In genomic region chr11:2929880-2930704, GRCh38 we compare ENCODE assay signal across 8 cellular contexts. TPM values are rescaled to one million over a fixed set of nuclear protein-coding genes. Genes with fewer than 3 reads are reported as not detected.
DNase-seq lines count a peak whose midpoint lies in the region; ATAC-seq and TF ChIP-seq lines count a peak whose summit lies in the region.

No MANE protein-coding gene starts in this region.

- no peak for DNase-seq in AG04449 (ENCODE audit: low read depth, low spot score)
- DNase-seq in GM13976 (ENCODE audit: low spot score), result peak; percentile 84
- DNase-seq in activated CD4-positive, alpha-beta T cell treated with anti-CD3 and anti-CD28 coated beads, Interleukin-2, amount 10 ng/mL, durations not matched to agents 24 days and 14 days, result peak; percentile 82
- peak; percentile 29 for DNase-seq in fibroblast of peridontal ligament (ENCODE audit: extremely low read depth)
- peak; percentile 63 for DNase-seq in neural progenitor cell (ENCODE audit: low spot score)
- no peak for DNase-seq in dedifferentiated amniotic fluid mesenchymal stem cell (ENCODE audit: extremely low spot score)

- peaks cover 20% of the 10 kb centered on the region for H4K20me1 ChIP-seq in neural progenitor cell (ENCODE audit: low read depth)

- no peak overlapping the region for H2AFZ ChIP-seq in neural progenitor cell (replicated peaks)

- no peaks in the 10 kb centered on the region for H3K36me3 ChIP-seq in neural progenitor cell

- no peak for ATAC-seq in HG03025 (IDR thresholded peaks at IDR 0.05; ENCODE audit: low FRiP score, unreplicated experiment)

- H3K4me1 Mint-ChIP-seq in activated CD4-positive, alpha-beta T cell treated with anti-CD3 and anti-CD28 coated beads, Interleukin-2, amount 10 ng/mL, durations not matched to agents 24 days and 14 days, result peaks cover 29% of the 10 kb centered on the region
- peaks cover 12% of the 10 kb centered on the region for H3K4me1 Mint-ChIP-seq in neural progenitor cell

- H3K4me1 ChIP-seq in neural progenitor cell, result no peaks in the 10 kb centered on the region

- TF ChIP-seq RAD21 in Ishikawa (IDR thresholded peaks at IDR 0.05; ENCODE audit: low read depth), result no peak

- H3K27ac Mint-ChIP-seq in activated CD4-positive, alpha-beta T cell treated with anti-CD3 and anti-CD28 coated beads, Interleukin-2, amount 10 ng/mL, durations not matched to agents 24 days and 14 days, result peak overlapping the region; percentile 92
- H3K27ac Mint-ChIP-seq in neural progenitor cell, result no peak overlapping the region

- POLR2A ChIA-PET in AG04449 (lab: Yijun Ruan, JAX), result interaction anchor here (0.5 to 2.6 kb wide), 15 partner anchors 10 to 755 kb away, joined by 3 to 16 read pairs (median 10); partner anchors contain the start of gene NAP1L4

- CTCF ChIA-PET in AG04449 (lab: Yijun Ruan, JAX), result interaction anchor here (0.7 to 3.8 kb wide), 24 partner anchors 9 to 530 kb away, joined by 3 to 25 read pairs (median 6); partner anchors contain the start of gene TSSC4

- peak overlapping the region; percentile 92 for H3K4me3 Mint-ChIP-seq in activated CD4-positive, alpha-beta T cell treated with anti-CD3 and anti-CD28 coated beads, Interleukin-2, amount 10 ng/mL, durations not matched to agents 24 days and 14 days
- H3K4me3 Mint-ChIP-seq in neural progenitor cell, result peak overlapping the region; percentile 81

- peaks cover 61% of the 10 kb centered on the region for H3K27me3 ChIP-seq in neural progenitor cell

- no peak overlapping the region for H3K9ac ChIP-seq in neural progenitor cell

- H3K4me3 ChIP-seq in AG04449 (ENCODE audit: low read depth, low read length) (peak overlapping the region; percentile 77), neural progenitor cell (peak overlapping the region; percentile 16)

- H3K36me3 Mint-ChIP-seq in activated CD4-positive, alpha-beta T cell treated with anti-CD3 and anti-CD28 coated beads, Interleukin-2, amount 10 ng/mL, durations not matched to agents 24 days and 14 days (ENCODE audit: low read depth), result peaks cover 3% of the 10 kb centered on the region
- H3K36me3 Mint-ChIP-seq in neural progenitor cell, result no peaks in the 10 kb centered on the region

- no peak overlapping the region for H3K27ac ChIP-seq in neural progenitor cell

- TF ChIP-seq CTCF in AG04449 (IDR thresholded peaks at IDR 0.05; ENCODE audit: insufficient read depth, low read length, missing control alignments) (peak; percentile 59), GM13976 (IDR thresholded peaks at IDR 0.05; ENCODE audit: borderline replicate concordance, control extremely low read depth, extremely low read depth, insufficient read depth, missing control alignments) (peak; percentile 49), neural progenitor cell (IDR thresholded peaks at IDR 0.05) (no peak)

- H3K27me3 Mint-ChIP-seq in activated CD4-positive, alpha-beta T cell treated with anti-CD3 and anti-CD28 coated beads, Interleukin-2, amount 10 ng/mL, durations not matched to agents 24 days and 14 days, result peaks cover 18% of the 10 kb centered on the region
- peaks cover 32% of the 10 kb centered on the region for H3K27me3 Mint-ChIP-seq in neural progenitor cell (ENCODE audit: insufficient read depth, low read depth)

- in situ Hi-C loops in GM13976 (cut with MboI; ENCODE audit: low sequenced_read_pairs, unreplicated experiment), result no loop called here

- no peaks in the 10 kb centered on the region for H3K9me3 Mint-ChIP-seq in activated CD4-positive, alpha-beta T cell treated with anti-CD3 and anti-CD28 coated beads, Interleukin-2, amount 10 ng/mL, durations not matched to agents 24 days and 14 days
- H3K9me3 Mint-ChIP-seq in neural progenitor cell, result peaks cover 3% of the 10 kb centered on the region

- peak overlapping the region; percentile 91 for H3K4me2 ChIP-seq in neural progenitor cell

- peaks cover 9% of the 10 kb centered on the region for H3F3A ChIP-seq in neural progenitor cell (ENCODE audit: low read depth)

- no peaks in the 10 kb centered on the region for H3K9me3 ChIP-seq in neural progenitor cell (ENCODE audit: low read depth)

- TF ChIP-seq EP300 in Ishikawa (IDR thresholded peaks at IDR 0.05; ENCODE audit: borderline replicate concordance), result peak; percentile 68; the same call in 1 of the 2 replicates

- no peaks in the 10 kb centered on the region for H3K79me2 ChIP-seq in neural progenitor cell (ENCODE audit: low read depth)

- intact Hi-C loops in activated CD4-positive, alpha-beta T cell treated with anti-CD3 and anti-CD28 coated beads, Interleukin-2, amount 10 ng/mL, durations not matched to agents 24 days and 14 days (cut with micrococcal nuclease), result loop anchor here (1.0 to 5.0 kb wide), 4 partner anchors 32 to 62 kb away; partner anchors contain the start of gene NAP1L4

TF ChIP-seq in Ishikawa, 13 proteins besides CTCF, POLR2A, EP300 and RAD21:
- TF ChIP-seq MAX (IDR thresholded peaks at IDR 0.05), result peak; percentile 77
- no peak for TF ChIP-seq REST (IDR thresholded peaks at IDR 0.05; ENCODE audit: low read depth)
- TF ChIP-seq CREB1 (IDR thresholded peaks at IDR 0.05; ENCODE audit: low read depth), result no peak
- TF ChIP-seq ZBTB7A (IDR thresholded peaks at IDR 0.05; ENCODE audit: low read depth), result peak; percentile 100
- TF ChIP-seq YY1 (IDR thresholded peaks at IDR 0.05; ENCODE audit: low read depth), result 0 out of 2 replicates have a peak, but pooled peaks have one; percentile 15
- 0 out of 2 replicates have a peak, but pooled peaks have one; percentile 26 for TF ChIP-seq FOXM1 (IDR thresholded peaks at IDR 0.05; ENCODE audit: borderline replicate concordance, low read depth)
- peak; percentile 88 for TF ChIP-seq EGR1 (IDR thresholded peaks at IDR 0.05)
- peak; percentile 25; the same call in 1 of the 2 replicates for TF ChIP-seq TCF12 (IDR thresholded peaks at IDR 0.05; ENCODE audit: low read depth)

RNA-seq across cellular contexts. Expression of gene PHLDA2, which starts 0.9 kb away (rescaled TPM):
- 25.5 and 26.7 TPM in 2 replicates for total RNA-seq in activated CD4-positive, alpha-beta T cell treated with anti-CD3 and anti-CD28 coated beads, Interleukin-2, amount 10 ng/mL, durations not matched to agents 24 days and 14 days
- total RNA-seq in neural progenitor cell (ENCODE audit: low replicate concordance), result not detected in 2 replicates

RNA-seq across cellular contexts. Expression of gene CDKN1C, which starts 44.5 kb away (rescaled TPM):
- 1.8 and 2.0 TPM in 2 replicates for total RNA-seq in activated CD4-positive, alpha-beta T cell treated with anti-CD3 and anti-CD28 coated beads, Interleukin-2, amount 10 ng/mL, durations not matched to agents 24 days and 14 days
- 47.8 and 49.3 TPM in 2 replicates for total RNA-seq in neural progenitor cell (ENCODE audit: low replicate concordance)

Comparison
In these comparisons a context has a peak if more than half of its experiments do, and no peak if none do; other contexts are left out.
1. DNase-seq: peak in GM13976 (single experiment), activated CD4-positive, alpha-beta T cell treated with anti-CD3 and anti-CD28 coated beads, Interleukin-2, amount 10 ng/mL, durations not matched to agents 24 days and 14 days (single experiment), fibroblast of peridontal ligament (single experiment) and neural progenitor cell (single experiment); none in AG04449 (single experiment) and dedifferentiated amniotic fluid mesenchymal stem cell (single experiment).
2. RNA of gene PHLDA2, which starts 0.9 kb away (total RNA-seq): 25.5 to 26.7 TPM in activated CD4-positive, alpha-beta T cell treated with anti-CD3 and anti-CD28 coated beads, Interleukin-2, amount 10 ng/mL, durations not matched to agents 24 days and 14 days; not detected in neural progenitor cell; every median in the first group is over 10 times any median in the second.
3. RNA of gene CDKN1C, which starts 44.5 kb away (total RNA-seq): 47.8 to 49.3 TPM in neural progenitor cell; 1.8 to 2.0 TPM in activated CD4-positive, alpha-beta T cell treated with anti-CD3 and anti-CD28 coated beads, Interleukin-2, amount 10 ng/mL, durations not matched to agents 24 days and 14 days; every median in the first group is over 10 times any median in the second.